In the genomic region with DNA sequence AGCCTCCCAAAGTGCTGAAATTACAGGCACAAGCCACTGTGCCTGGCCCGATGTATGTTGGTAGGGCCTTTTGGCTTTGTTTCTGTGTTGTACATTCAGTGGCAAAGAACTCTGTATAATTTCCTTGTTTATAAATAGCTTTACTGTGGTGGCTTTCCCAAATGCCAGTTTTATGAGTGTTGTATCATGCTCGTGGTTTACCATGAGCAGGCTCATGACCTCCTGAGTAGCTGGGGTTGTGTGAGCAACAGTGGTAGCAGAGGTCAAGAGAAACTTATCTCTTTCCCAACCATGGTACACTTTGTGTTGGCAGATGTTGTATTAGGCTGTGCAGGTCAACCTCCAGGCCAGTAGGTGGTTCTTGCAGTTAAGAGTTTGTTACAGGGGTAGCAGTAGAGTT, we compare ENCODE assay signal across 20 cellular contexts.
DNase-seq lines count a peak whose midpoint lies in the region; ATAC-seq, FAIRE-seq and TF ChIP-seq lines count a peak whose summit lies in the region.
"Had no signal": no experiment of that assay in that cellular context is flagged by ENCODE, and none has a peak within 500 bp of the region (broad histone marks: within the 10 kb centered on the region; RNA-seq: fewer than 3 reads in every experiment).

No MANE protein-coding gene starts in this region.

- H3K9me3 ChIP-seq in MG63 (no peaks in the 10 kb centered on the region), iPS-18a (ENCODE audit: control insufficient read depth, low read depth, low read length) (peaks cover 86% of the 10 kb centered on the region)

- ATAC-seq in HG03108 (IDR thresholded peaks at IDR 0.05; ENCODE audit: unreplicated experiment) (no peak), HG02571 (IDR thresholded peaks at IDR 0.05; ENCODE audit: unreplicated experiment) (no peak)
- ATAC-seq: GM23338, HepG2, Panc1, SK-N-SH treated with all-trans-retinoic acid at 6 μM for 48 hours had no signal

- H3K9ac ChIP-seq in iPS-18a (ENCODE audit: low read length): no peak overlapping the region

- H3K36me3 ChIP-seq in MG63: no peaks in the 10 kb centered on the region
- H3K36me3 ChIP-seq in iPS-18a (ENCODE audit: control insufficient read depth, low read depth, low read length): no peaks in the 10 kb centered on the region

- peak; percentile 1 for DNase-seq in MG63
- DNase-seq in astrocyte of the spinal cord (ENCODE audit: low read depth, low spot score): peak; percentile 16
- peak; percentile 4 for DNase-seq in urothelium cell line (ENCODE audit: low spot score)
- no peak for DNase-seq in GM13976 (ENCODE audit: low spot score)
- DNase-seq: CD8-positive, alpha-beta memory T cell; DMS79; KG1; NCI-H1092; NCI-H146; NCI-H2081 treated with DMSO at 0.1 percent for 48 hours; NCI-H524 treated with DMSO at 0.1 percent for 48 hours; Right ventricle myocardium superior had no signal

- H3K27me3 ChIP-seq in MG63 (no peaks in the 10 kb centered on the region), iPS-18a (ENCODE audit: control insufficient read depth, insufficient read depth, low read length) (no peaks in the 10 kb centered on the region)

- FAIRE-seq in urothelium cell line (lab: Jason Lieb, UNC): no peak
- FAIRE-seq: D721Med, HepG2 had no signal

- in situ Hi-C loops in astrocyte of the spinal cord (cut with HindIII; ENCODE audit: low sequenced_read_pairs): no loop called here
- in situ Hi-C loops in GM13976 (cut with MboI; ENCODE audit: low sequenced_read_pairs, unreplicated experiment): no loop called here

- TF ChIP-seq CTCF in astrocyte of the spinal cord (IDR thresholded peaks at IDR 0.05; ENCODE audit: low read depth, low read length): no peak
- no peak for TF ChIP-seq CTCF in GM13976 (IDR thresholded peaks at IDR 0.05; ENCODE audit: borderline replicate concordance, control extremely low read depth, extremely low read depth, insufficient read depth, missing control alignments)

- no peaks in the 10 kb centered on the region for H3K4me1 ChIP-seq in iPS-18a (ENCODE audit: control insufficient read depth, low read depth, low read length)

- H3K4me3 ChIP-seq in MG63 (no peak overlapping the region), astrocyte of the spinal cord (ENCODE audit: low read depth, low read length) (no peak overlapping the region), iPS-18a (ENCODE audit: low read length) (peak overlapping the region; percentile 6)
- H3K4me3 ChIP-seq: GM23338 had no signal

- no peak overlapping the region for H3K27ac ChIP-seq in iPS-18a (ENCODE audit: low read length)
